Comparison of ENCODE assay signal across 1 cellular context in genomic region chr10:79326361-79327089, GRCh38.
TF ChIP-seq lines count a peak whose summit lies in the region.

No MANE protein-coding gene starts in this region.

TF ChIP-seq in HepG2, 621 proteins besides CTCF, POLR2A, EP300 and RAD21 (continued from another document):
- no peak for TF ChIP-seq AHDC1 (CRISPR knock-in tag; IDR thresholded peaks at IDR 0.05; ENCODE audit: borderline replicate concordance)
- 0 out of 2 replicates have a peak, but pooled peaks have one; percentile 4 for TF ChIP-seq RAD51 (IDR thresholded peaks at IDR 0.05; ENCODE audit: borderline replicate concordance)
- TF ChIP-seq ZNF143 (CRISPR knock-in tag; IDR thresholded peaks at IDR 0.05): no peak
- no peak for TF ChIP-seq PCBP2 (optimal IDR thresholded peaks at IDR 0.05; ENCODE audit: low read depth, low read length, poor library complexity, severe bottlenecking)
- TF ChIP-seq ZNF326 (CRISPR knock-in tag; IDR thresholded peaks at IDR 0.05; ENCODE audit: borderline replicate concordance): no peak
- no peak for TF ChIP-seq ZNF354B (CRISPR knock-in tag; IDR thresholded peaks at IDR 0.05)
- TF ChIP-seq ISL2 (CRISPR knock-in tag; IDR thresholded peaks at IDR 0.05): no peak
- TF ChIP-seq, protein P1, sequence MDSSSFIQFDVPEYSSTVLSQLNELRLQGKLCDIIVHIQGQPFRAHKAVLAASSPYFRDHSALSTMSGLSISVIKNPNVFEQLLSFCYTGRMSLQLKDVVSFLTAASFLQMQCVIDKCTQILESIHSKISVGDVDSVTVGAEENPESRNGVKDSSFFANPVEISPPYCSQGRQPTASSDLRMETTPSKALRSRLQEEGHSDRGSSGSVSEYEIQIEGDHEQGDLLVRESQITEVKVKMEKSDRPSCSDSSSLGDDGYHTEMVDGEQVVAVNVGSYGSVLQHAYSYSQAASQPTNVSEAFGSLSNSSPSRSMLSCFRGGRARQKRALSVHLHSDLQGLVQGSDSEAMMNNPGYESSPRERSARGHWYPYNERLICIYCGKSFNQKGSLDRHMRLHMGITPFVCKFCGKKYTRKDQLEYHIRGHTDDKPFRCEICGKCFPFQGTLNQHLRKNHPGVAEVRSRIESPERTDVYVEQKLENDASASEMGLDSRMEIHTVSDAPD (CRISPR knock-in tag; IDR thresholded peaks at IDR 0.05): no peak
- TF ChIP-seq, protein P2, sequence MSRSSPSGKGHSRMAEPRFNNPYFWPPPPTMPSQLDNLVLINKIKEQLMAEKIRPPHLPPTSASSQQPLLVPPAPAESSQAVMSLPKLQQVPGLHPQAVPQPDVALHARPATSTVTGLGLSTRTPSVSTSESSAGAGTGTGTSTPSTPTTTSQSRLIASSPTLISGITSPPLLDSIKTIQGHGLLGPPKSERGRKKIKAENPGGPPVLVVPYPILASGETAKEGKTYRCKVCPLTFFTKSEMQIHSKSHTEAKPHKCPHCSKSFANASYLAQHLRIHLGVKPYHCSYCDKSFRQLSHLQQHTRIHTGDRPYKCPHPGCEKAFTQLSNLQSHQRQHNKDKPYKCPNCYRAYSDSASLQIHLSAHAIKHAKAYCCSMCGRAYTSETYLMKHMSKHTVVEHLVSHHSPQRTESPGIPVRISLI (CRISPR knock-in tag; IDR thresholded peaks at IDR 0.05; ENCODE audit: borderline replicate concordance): no peak
- no peak for TF ChIP-seq ZNF616 (CRISPR knock-in tag; IDR thresholded peaks at IDR 0.05; ENCODE audit: low read depth)
- TF ChIP-seq ZFYVE20 (CRISPR knock-in tag; IDR thresholded peaks at IDR 0.05; ENCODE audit: borderline replicate concordance, low read depth): no peak
- no peak for TF ChIP-seq ZNF225 (CRISPR knock-in tag; IDR thresholded peaks at IDR 0.05)
- TF ChIP-seq EHMT2 (IDR thresholded peaks at IDR 0.05; ENCODE audit: borderline replicate concordance, low read depth, low read length): no peak
- no peak for TF ChIP-seq HMGA1 (CRISPR knock-in tag; conservative IDR thresholded peaks at IDR 0.05)
- no peak for TF ChIP-seq ZNF263 (CRISPR knock-in tag; IDR thresholded peaks at IDR 0.05)
- no peak for TF ChIP-seq ZNF749 (CRISPR knock-in tag; IDR thresholded peaks at IDR 0.05; ENCODE audit: borderline replicate concordance)
- no peak for TF ChIP-seq ZNF282 (IDR thresholded peaks at IDR 0.05; ENCODE audit: partially characterized antibody)
- TF ChIP-seq BHLHE40 (IDR thresholded peaks at IDR 0.05; ENCODE audit: low read length): no peak
- no peak for TF ChIP-seq KDM6A (CRISPR knock-in tag; IDR thresholded peaks at IDR 0.05; ENCODE audit: low read depth)
- TF ChIP-seq FOXP1 (IDR thresholded peaks at IDR 0.05): 0 out of 2 replicates have a peak, but pooled peaks have one; percentile 12
- no peak for TF ChIP-seq FOXP1 (CRISPR knock-in tag; IDR thresholded peaks at IDR 0.05)
- no peak for TF ChIP-seq ZNF670 (CRISPR knock-in tag; IDR thresholded peaks at IDR 0.05; ENCODE audit: borderline replicate concordance)
- TF ChIP-seq LCORL (IDR thresholded peaks at IDR 0.05): 0 out of 2 replicates have a peak, but pooled peaks have one; percentile 15
- no peak for TF ChIP-seq LCORL (CRISPR knock-in tag; IDR thresholded peaks at IDR 0.05)
- TF ChIP-seq NFATC3 (CRISPR knock-in tag; IDR thresholded peaks at IDR 0.05): no peak
- no peak for TF ChIP-seq PPARG (CRISPR knock-in tag; conservative IDR thresholded peaks at IDR 0.05)
- TF ChIP-seq, protein P3, sequence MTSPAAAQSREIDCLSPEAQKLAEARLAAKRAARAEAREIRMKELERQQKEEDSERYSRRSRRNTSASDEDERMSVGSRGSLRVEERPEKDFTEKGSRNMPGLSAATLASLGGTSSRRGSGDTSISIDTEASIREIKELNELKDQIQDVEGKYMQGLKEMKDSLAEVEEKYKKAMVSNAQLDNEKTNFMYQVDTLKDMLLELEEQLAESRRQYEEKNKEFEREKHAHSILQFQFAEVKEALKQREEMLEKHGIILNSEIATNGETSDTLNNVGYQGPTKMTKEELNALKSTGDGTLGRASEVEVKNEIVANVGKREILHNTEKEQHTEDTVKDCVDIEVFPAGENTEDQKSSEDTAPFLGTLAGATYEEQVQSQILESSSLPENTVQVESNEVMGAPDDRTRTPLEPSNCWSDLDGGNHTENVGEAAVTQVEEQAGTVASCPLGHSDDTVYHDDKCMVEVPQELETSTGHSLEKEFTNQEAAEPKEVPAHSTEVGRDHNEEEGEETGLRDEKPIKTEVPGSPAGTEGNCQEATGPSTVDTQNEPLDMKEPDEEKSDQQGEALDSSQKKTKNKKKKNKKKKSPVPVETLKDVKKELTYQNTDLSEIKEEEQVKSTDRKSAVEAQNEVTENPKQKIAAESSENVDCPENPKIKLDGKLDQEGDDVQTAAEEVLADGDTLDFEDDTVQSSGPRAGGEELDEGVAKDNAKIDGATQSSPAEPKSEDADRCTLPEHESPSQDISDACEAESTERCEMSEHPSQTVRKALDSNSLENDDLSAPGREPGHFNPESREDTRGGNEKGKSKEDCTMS (CRISPR knock-in tag; conservative IDR thresholded peaks at IDR 0.05): no peak
- no peak for TF ChIP-seq ZNF496 (CRISPR knock-in tag; IDR thresholded peaks at IDR 0.05; ENCODE audit: insufficient replicate concordance)
- TF ChIP-seq FOXK2 (IDR thresholded peaks at IDR 0.05): 0 out of 2 replicates have a peak, but pooled peaks have one; percentile 1
- TF ChIP-seq ATF2 (CRISPR knock-in tag; IDR thresholded peaks at IDR 0.05): no peak
- TF ChIP-seq HNF1A (IDR thresholded peaks at IDR 0.05; ENCODE audit: low read depth): no peak
- no peak for TF ChIP-seq HNF1A (CRISPR knock-in tag; IDR thresholded peaks at IDR 0.05; ENCODE audit: borderline replicate concordance)
- TF ChIP-seq MEF2D (CRISPR knock-in tag; IDR thresholded peaks at IDR 0.05): no peak
- TF ChIP-seq, protein P4, sequence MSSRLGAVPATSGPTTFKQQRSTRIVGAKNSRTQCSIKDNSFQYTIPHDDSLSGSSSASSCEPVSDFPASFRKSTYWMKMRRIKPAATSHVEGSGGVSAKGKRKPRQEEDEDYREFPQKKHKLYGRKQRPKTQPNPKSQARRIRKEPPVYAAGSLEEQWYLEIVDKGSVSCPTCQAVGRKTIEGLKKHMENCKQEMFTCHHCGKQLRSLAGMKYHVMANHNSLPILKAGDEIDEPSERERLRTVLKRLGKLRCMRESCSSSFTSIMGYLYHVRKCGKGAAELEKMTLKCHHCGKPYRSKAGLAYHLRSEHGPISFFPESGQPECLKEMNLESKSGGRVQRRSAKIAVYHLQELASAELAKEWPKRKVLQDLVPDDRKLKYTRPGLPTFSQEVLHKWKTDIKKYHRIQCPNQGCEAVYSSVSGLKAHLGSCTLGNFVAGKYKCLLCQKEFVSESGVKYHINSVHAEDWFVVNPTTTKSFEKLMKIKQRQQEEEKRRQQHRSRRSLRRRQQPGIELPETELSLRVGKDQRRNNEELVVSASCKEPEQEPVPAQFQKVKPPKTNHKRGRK (CRISPR knock-in tag; IDR thresholded peaks at IDR 0.05): no peak
- TF ChIP-seq XBP1 (CRISPR knock-in tag; IDR thresholded peaks at IDR 0.05): no peak
- TF ChIP-seq ZNF766 (CRISPR knock-in tag; IDR thresholded peaks at IDR 0.05; ENCODE audit: borderline replicate concordance): no peak
- TF ChIP-seq SP5 (CRISPR knock-in tag; IDR thresholded peaks at IDR 0.05; ENCODE audit: borderline replicate concordance, low read depth): no peak
- TF ChIP-seq ZNF430 (CRISPR knock-in tag; IDR thresholded peaks at IDR 0.05): no peak
- TF ChIP-seq TBX2 (CRISPR knock-in tag; IDR thresholded peaks at IDR 0.05; ENCODE audit: borderline replicate concordance): no peak
TF ChIP-seq in HepG2: peak in this region for 9.
